Comparison of ENCODE assay signal across 32 cellular contexts in the genomic region with DNA sequence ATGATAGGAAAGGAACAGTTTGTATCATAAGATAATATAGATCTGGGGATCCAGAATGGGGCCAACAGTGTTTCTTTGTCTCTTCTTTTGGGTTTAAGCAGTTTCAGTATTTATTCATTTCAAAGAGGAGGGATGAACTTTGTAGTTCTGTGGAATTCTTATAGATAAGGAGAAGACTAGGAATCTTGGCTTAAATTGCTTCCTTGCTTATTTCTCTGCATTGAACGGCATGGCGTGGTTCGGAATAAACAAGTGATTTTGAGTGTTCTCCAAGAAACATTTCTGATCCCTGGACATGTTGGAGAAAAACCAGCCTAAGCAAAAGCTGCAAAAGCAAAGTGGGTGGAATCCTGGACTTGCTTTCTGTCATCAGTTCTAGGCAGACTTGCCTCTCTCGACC.
"Had no signal": no experiment of that assay in that cellular context is flagged by ENCODE, and none has a peak within 500 bp of the region (broad histone marks: within the 10 kb centered on the region; RNA-seq: fewer than 3 reads in every experiment).

No MANE protein-coding gene starts in this region.

- H3K9me3 Mint-ChIP-seq: central memory CD8-positive, alpha-beta T cell; dendritic cell treated with granulocyte-macrophage colony-stimulating factor and Interleukin-4, amounts not matched to agents 40 ng/mL and 50 ng/mL, for 4 days; immature natural killer cell; memory B cell; naive B cell; natural killer cell treated with Interleukin-12 subunit alpha and Interleukin-12 subunit beta and Interleukin-15 and Interleukin-18, amount 100 ng/mL, for 72 hours; stimulated activated naive CD8-positive, alpha-beta T cell treated with anti-CD3 and anti-CD28 coated beads, Interleukin-15, amount 100 ng/mL, for 72 hours had no signal

- ATAC-seq: left colon; mucosa of descending colon; natural killer cell treated with Interleukin-12 subunit alpha and Interleukin-12 subunit beta and Interleukin-15 and Interleukin-18, amount 100 ng/mL, for 72 hours; right lobe of liver; stimulated activated naive CD8-positive, alpha-beta T cell treated with anti-CD3 and anti-CD28 coated beads, Interleukin-15, amount 100 ng/mL, for 72 hours had no signal

- H3K4me1 Mint-ChIP-seq: central memory CD8-positive, alpha-beta T cell; immature natural killer cell; memory B cell; naive B cell; stimulated activated naive CD8-positive, alpha-beta T cell treated with anti-CD3 and anti-CD28 coated beads, Interleukin-15, amount 100 ng/mL, for 72 hours had no signal

- H3K4me2 ChIP-seq: smooth muscle cell had no signal

- H3K27ac ChIP-seq: colonic mucosa, esophagus muscularis mucosa, left ventricle myocardium inferior, parathyroid adenoma, right lobe of liver, thoracic aorta, tibial nerve, upper lobe of left lung had no signal

- H3K36me3 ChIP-seq: colonic mucosa, esophagus muscularis mucosa, left ventricle myocardium inferior, right lobe of liver, thoracic aorta, tibial nerve, upper lobe of left lung had no signal

- H3K36me3 Mint-ChIP-seq: immature natural killer cell; memory B cell; naive B cell; natural killer cell treated with Interleukin-12 subunit alpha and Interleukin-12 subunit beta and Interleukin-15 and Interleukin-18, amount 100 ng/mL, for 72 hours had no signal

- H2AFZ ChIP-seq: parathyroid adenoma had no signal

- H3K4me1 ChIP-seq: colonic mucosa, esophagus muscularis mucosa, left ventricle myocardium inferior, parathyroid adenoma, upper lobe of left lung had no signal

- H3K27me3 ChIP-seq: colonic mucosa, esophagus muscularis mucosa, right lobe of liver, tibial nerve, upper lobe of left lung had no signal

- H3K9ac ChIP-seq: parathyroid adenoma had no signal

- H3K4me3 ChIP-seq: colonic mucosa, esophagus muscularis mucosa, left ventricle myocardium inferior, lung, mucosa of descending colon, right lobe of liver, smooth muscle cell, thoracic aorta, tibial nerve, upper lobe of left lung had no signal

- H3K27ac Mint-ChIP-seq: dendritic cell treated with granulocyte-macrophage colony-stimulating factor and Interleukin-4, amounts not matched to agents 40 ng/mL and 50 ng/mL, for 4 days; immature natural killer cell; memory B cell; natural killer cell treated with Interleukin-12 subunit alpha and Interleukin-12 subunit beta and Interleukin-15 and Interleukin-18, amount 100 ng/mL, for 72 hours; progenitor cell of endocrine pancreas; stimulated activated naive CD8-positive, alpha-beta T cell treated with anti-CD3 and anti-CD28 coated beads, Interleukin-15, amount 100 ng/mL, for 72 hours had no signal

- DNase-seq: colonic mucosa; effector memory CD4-positive, alpha-beta T cell; hypothalamus; immature natural killer cell; islet precursor cell; kidney glomerular epithelial cell; left colon; left ventricle myocardium inferior; mucosa of descending colon; naive B cell; right lobe of liver; stimulated activated CD4-positive, alpha-beta T cell treated with anti-CD3 and anti-CD28 coated beads, Interleukin-12 subunit alpha, Interleukin-12 subunit beta, amount 100 ng/mL, for 4 hours; stimulated activated CD4-positive, alpha-beta T cell treated with anti-CD3 and anti-CD28 coated beads, Interleukin-1b, Interleukin-23, amount 100 ng/mL, for 48 hours; stimulated activated CD4-positive, alpha-beta T cell treated with anti-CD3 and anti-CD28 coated beads, Interleukin-4, amount 100 ng/mL, for 1 hour; stimulated activated CD8-positive, alpha-beta memory T cell treated with anti-CD3 and anti-CD28 coated beads, Interleukin-4, amount 100 ng/mL, for 48 hours; stimulated activated naive CD4-positive, alpha-beta T cell; stimulated activated naive CD8-positive, alpha-beta T cell treated with anti-CD3 and anti-CD28 coated beads, Interleukin-15, amount 100 ng/mL, for 72 hours had no signal

- H3K79me2 ChIP-seq: parathyroid adenoma had no signal

- H3K4me3 Mint-ChIP-seq: central memory CD8-positive, alpha-beta T cell; dendritic cell treated with granulocyte-macrophage colony-stimulating factor and Interleukin-4, amounts not matched to agents 40 ng/mL and 50 ng/mL, for 4 days; immature natural killer cell; memory B cell; naive B cell; natural killer cell treated with Interleukin-12 subunit alpha and Interleukin-12 subunit beta and Interleukin-15 and Interleukin-18, amount 100 ng/mL, for 72 hours; stimulated activated naive CD8-positive, alpha-beta T cell treated with anti-CD3 and anti-CD28 coated beads, Interleukin-15, amount 100 ng/mL, for 72 hours had no signal

- H3K9me3 ChIP-seq: colonic mucosa, esophagus muscularis mucosa, left ventricle myocardium inferior, mucosa of descending colon, right lobe of liver, thoracic aorta, tibial nerve, upper lobe of left lung had no signal

- FAIRE-seq: endothelial cell of umbilical vein, frontal cortex, urothelium cell line had no signal
